In the genomic region with DNA sequence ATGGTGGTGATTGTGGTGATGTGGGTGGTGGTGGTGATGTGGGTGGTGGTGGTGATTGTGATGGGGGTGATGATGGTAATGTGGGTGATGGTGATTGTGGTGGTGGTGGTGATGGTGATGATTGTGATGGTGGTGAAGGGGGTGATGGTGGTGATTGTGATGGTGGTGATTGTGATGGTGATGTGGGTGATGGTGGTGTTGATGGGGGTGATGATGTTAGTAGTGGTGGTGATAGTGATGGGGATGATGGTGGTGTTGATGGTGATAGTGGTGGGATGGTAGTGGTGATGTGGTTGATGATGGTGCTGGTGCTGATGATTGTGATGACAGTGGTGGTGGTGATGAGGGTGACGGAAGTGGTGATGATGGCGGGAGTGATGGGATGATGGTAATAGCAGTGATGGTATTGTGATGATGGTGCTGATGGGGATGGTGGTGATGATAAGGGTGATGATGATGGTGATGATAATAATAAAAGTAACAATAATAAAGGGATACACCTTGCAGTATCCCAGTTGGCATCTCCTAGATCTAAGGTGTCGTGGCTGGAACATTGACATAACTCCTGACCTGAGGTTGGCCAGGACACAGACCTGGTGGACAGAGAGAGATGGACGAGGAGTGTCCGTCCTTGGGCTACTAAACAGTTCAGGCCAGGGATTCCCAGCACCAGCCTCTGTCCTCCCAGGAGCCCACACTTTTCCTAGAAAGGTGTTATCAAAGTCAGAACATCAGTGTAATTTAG, we compare ENCODE assay signal across 18 cellular contexts.
DNase-seq lines count a peak whose midpoint lies in the region; ATAC-seq, FAIRE-seq and TF ChIP-seq lines count a peak whose summit lies in the region.
"Had no signal": no experiment of that assay in that cellular context is flagged by ENCODE, and none has a peak within 500 bp of the region (broad histone marks: within the 10 kb centered on the region; RNA-seq: fewer than 3 reads in every experiment).

No MANE protein-coding gene starts in this region.

- no peak for DNase-seq in activated T-cell treated with anti-CD3 and anti-CD28 coated beads, Interleukin-2, amount 50 U/mL, for 72 hours
- no peak for DNase-seq in activated T-cell treated with anti-CD3 and anti-CD28 coated beads, Interleukin-2, amount 50 U/mL, for 48 hours
- DNase-seq in T-helper 17 cell (no peak), HepG2 (ENCODE audit: low spot score) (no peak), left ventricle myocardium inferior (no peak)
- no peak for DNase-seq in stimulated activated naive B cell treated with anti-CD40 and anti-IgM and Interleukin-4, amounts not matched to agents 10 μg/mL and 1 μg/mL and 100 μg/mL, for 72 hours
- DNase-seq in stimulated activated CD8-positive, alpha-beta memory T cell treated with anti-CD3 and anti-CD28 coated beads, Interleukin-4, amount 100 ng/mL, for 48 hours, result no peak
- DNase-seq: AML-193; CD4-positive, alpha-beta memory T cell; DND-41; GDM1; GOT3; NCI-H1930; NCI-H2171; NCI-H446 treated with DMSO at 0.1 percent for 48 hours; NCI-H748 treated with DMSO at 0.1 percent for 48 hours; PC-3 had no signal

- no peaks in the 10 kb centered on the region for H3K9me3 ChIP-seq in T-helper 17 cell (ENCODE audit: control insufficient read depth, low read length, poor library complexity, severe bottlenecking)
- H3K9me3 ChIP-seq in HepG2 (ENCODE audit: low read length), result no peaks in the 10 kb centered on the region
- no peaks in the 10 kb centered on the region for H3K9me3 ChIP-seq in left ventricle myocardium inferior (replicated peaks)

- H3K27ac ChIP-seq in HepG2 (ENCODE audit: extremely low read length, insufficient read depth, low read length) (no peak overlapping the region), left ventricle myocardium inferior (replicated peaks) (no peak overlapping the region)

- H3K36me3 Mint-ChIP-seq in activated T-cell treated with anti-CD3 and anti-CD28 coated beads, Interleukin-2, amount 50 U/mL, for 72 hours (ENCODE audit: insufficient read depth in 2 of 2), result peaks cover 11 to 19% of the 10 kb centered on the region in 2 donors
- H3K36me3 Mint-ChIP-seq in T-helper 17 cell (ENCODE audit: low read depth), result peaks cover 6% of the 10 kb centered on the region
- H3K36me3 Mint-ChIP-seq in stimulated activated naive B cell treated with anti-CD40 and anti-IgM and Interleukin-4, amounts not matched to agents 10 μg/mL and 1 μg/mL and 100 μg/mL, for 72 hours, result peaks cover 34 to 38% of the 10 kb centered on the region in 2 donors

- H3K27me3 Mint-ChIP-seq in activated T-cell treated with anti-CD3 and anti-CD28 coated beads, Interleukin-2, amount 50 U/mL, for 72 hours (ENCODE audit: low read depth), result no peaks in the 10 kb centered on the region
- H3K27me3 Mint-ChIP-seq in T-helper 17 cell, result no peaks in the 10 kb centered on the region
- no peaks in the 10 kb centered on the region for H3K27me3 Mint-ChIP-seq in stimulated activated naive B cell treated with anti-CD40 and anti-IgM and Interleukin-4, amounts not matched to agents 10 μg/mL and 1 μg/mL and 100 μg/mL, for 72 hours
- H3K27me3 Mint-ChIP-seq: CD4-positive, alpha-beta memory T cell had no signal

- H2AFZ ChIP-seq in HepG2 (ENCODE audit: low read length), result no peak overlapping the region

- H3K9ac ChIP-seq in HepG2 (ENCODE audit: insufficient read depth, low read depth, low read length), result no peak overlapping the region

- H3K79me2 ChIP-seq in HepG2 (ENCODE audit: insufficient read depth, low read length), result peaks cover 35% of the 10 kb centered on the region

- peaks cover 66% of the 10 kb centered on the region for H4K20me1 ChIP-seq in HepG2 (ENCODE audit: insufficient read depth, low read length)

- H3K4me1 ChIP-seq in HepG2 (ENCODE audit: insufficient read depth, low read length) (no peaks in the 10 kb centered on the region), left ventricle myocardium inferior (peaks cover 36% of the 10 kb centered on the region)

- H3K36me3 ChIP-seq in HepG2 (replicated peaks in 1 of 2; ENCODE audit: control insufficient read depth in 1 of 2, insufficient read depth in 2 of 2, low read length in 2 of 2) (peaks cover 76 to 97% of the 10 kb centered on the region in 2 experiments), left ventricle myocardium inferior (peaks cover 39% of the 10 kb centered on the region)

- CTCF ChIA-PET in HepG2 (lab: Yijun Ruan, JAX; ENCODE audit: low intra/inter-chr PET ratio, low total read pairs), result no interaction called here

- H3K9me3 Mint-ChIP-seq in activated T-cell treated with anti-CD3 and anti-CD28 coated beads, Interleukin-2, amount 50 U/mL, for 72 hours, result no peaks in the 10 kb centered on the region
- H3K9me3 Mint-ChIP-seq in stimulated activated naive B cell treated with anti-CD40 and anti-IgM and Interleukin-4, amounts not matched to agents 10 μg/mL and 1 μg/mL and 100 μg/mL, for 72 hours, result no peaks in the 10 kb centered on the region
- H3K9me3 Mint-ChIP-seq: CD4-positive, alpha-beta memory T cell had no signal

- TF ChIP-seq RAD21 in HepG2 (CRISPR knock-in tag; IDR thresholded peaks at IDR 0.05), result no peak

- H3K4me2 ChIP-seq in HepG2 (ENCODE audit: low read depth, low read length), result no peak overlapping the region

- intact Hi-C loops in HepG2 (cut with micrococcal nuclease; ENCODE audit: unreplicated experiment) (no loop called here), left ventricle myocardium inferior (cut with micrococcal nuclease) (no loop called here)

- H3K4me3 ChIP-seq in HepG2 (replicated peaks in 1 of 3; ENCODE audit: insufficient read depth in 1 of 3, low read depth in 2 of 3, low read length in 3 of 3), result no peak overlapping the region
- no peak overlapping the region for H3K4me3 ChIP-seq in left ventricle myocardium inferior

- no peak for TF ChIP-seq EP300 in HepG2 (IDR thresholded peaks at IDR 0.05; ENCODE audit: low read depth in 2 of 2, low read length in 2 of 2)
- TF ChIP-seq EP300 in HepG2 (CRISPR knock-in tag; IDR thresholded peaks at IDR 0.05; ENCODE audit: borderline replicate concordance), result no peak

- no TSS peak for BruUV-seq in HepG2 (replicated peaks; lab: Mats Ljungman, UMichigan)

- FAIRE-seq in HepG2 (lab: Jason Lieb, UNC), result peak; percentile 4

- in situ Hi-C loops in HepG2 (cut with HindIII; ENCODE audit: extremely low pct_ligation_motif_present, low pct_unique_long_range_greater_than_20kb), result no loop called here

- POLR2A ChIA-PET in HepG2 (lab: Yijun Ruan, JAX), result no interaction called here

- no peak overlapping the region for H3K4me3 Mint-ChIP-seq in activated T-cell treated with anti-CD3 and anti-CD28 coated beads, Interleukin-2, amount 50 U/mL, for 72 hours
- H3K4me3 Mint-ChIP-seq in T-helper 17 cell, result no peak overlapping the region
- no peak overlapping the region for H3K4me3 Mint-ChIP-seq in stimulated activated naive B cell treated with anti-CD40 and anti-IgM and Interleukin-4, amounts not matched to agents 10 μg/mL and 1 μg/mL and 100 μg/mL, for 72 hours

- no peak for TF ChIP-seq CTCF in HepG2 (CRISPR knock-in tag; IDR thresholded peaks at IDR 0.05)
- TF ChIP-seq CTCF in left ventricle myocardium inferior (IDR thresholded peaks at IDR 0.05; ENCODE audit: borderline replicate concordance), result no peak

- no peaks in the 10 kb centered on the region for H3K27me3 ChIP-seq in HepG2 (ENCODE audit: control insufficient read depth in 1 of 2, insufficient read depth in 2 of 2, low read length in 2 of 2)
- no peaks in the 10 kb centered on the region for H3K27me3 ChIP-seq in left ventricle myocardium inferior (ENCODE audit: low read depth)

- peak; percentile 16 to 33 for ATAC-seq in activated T-cell treated with anti-CD3 and anti-CD28 coated beads, Interleukin-2, amount 50 U/mL, for 72 hours (replicated peaks in 1 of 2)
- ATAC-seq in T-helper 17 cell (peak; percentile 55), HepG2 (no peak), GM19035 (IDR thresholded peaks at IDR 0.05; ENCODE audit: unreplicated experiment) (no peak)
- ATAC-seq in stimulated activated naive B cell treated with anti-CD40 and anti-IgM and Interleukin-4, amounts not matched to agents 10 μg/mL and 1 μg/mL and 100 μg/mL, for 72 hours (replicated peaks), result no peak
- ATAC-seq: PC-3 had no signal

- H3K4me1 Mint-ChIP-seq in activated T-cell treated with anti-CD3 and anti-CD28 coated beads, Interleukin-2, amount 50 U/mL, for 72 hours (ENCODE audit: low read depth), result peaks cover 5% of the 10 kb centered on the region
- H3K4me1 Mint-ChIP-seq in T-helper 17 cell, result peaks cover 12% of the 10 kb centered on the region
- H3K4me1 Mint-ChIP-seq in stimulated activated naive B cell treated with anti-CD40 and anti-IgM and Interleukin-4, amounts not matched to agents 10 μg/mL and 1 μg/mL and 100 μg/mL, for 72 hours, result peaks cover 21 to 36% of the 10 kb centered on the region in 2 donors

- TF ChIP-seq POLR2A in HepG2 (IDR thresholded peaks at IDR 0.05; ENCODE audit: insufficient read depth in 1 of 2, low read depth in 2 of 2, low read length in 2 of 2), result no peak

- 99% methylated on average over 5 of the region's 5 CpGs for WGBS in HepG2 (ENCODE audit: low lambda C conversion rate)

- no peak overlapping the region for H3K27ac Mint-ChIP-seq in activated T-cell treated with anti-CD3 and anti-CD28 coated beads, Interleukin-2, amount 50 U/mL, for 72 hours
- H3K27ac Mint-ChIP-seq in T-helper 17 cell, result no peak overlapping the region
- peak overlapping the region; percentile 4 for H3K27ac Mint-ChIP-seq in stimulated activated naive B cell treated with anti-CD40 and anti-IgM and Interleukin-4, amounts not matched to agents 10 μg/mL and 1 μg/mL and 100 μg/mL, for 72 hours

TF ChIP-seq in HepG2, 621 proteins besides CTCF, POLR2A, EP300 and RAD21 (continues in another document):
- TF ChIP-seq, protein P1, sequence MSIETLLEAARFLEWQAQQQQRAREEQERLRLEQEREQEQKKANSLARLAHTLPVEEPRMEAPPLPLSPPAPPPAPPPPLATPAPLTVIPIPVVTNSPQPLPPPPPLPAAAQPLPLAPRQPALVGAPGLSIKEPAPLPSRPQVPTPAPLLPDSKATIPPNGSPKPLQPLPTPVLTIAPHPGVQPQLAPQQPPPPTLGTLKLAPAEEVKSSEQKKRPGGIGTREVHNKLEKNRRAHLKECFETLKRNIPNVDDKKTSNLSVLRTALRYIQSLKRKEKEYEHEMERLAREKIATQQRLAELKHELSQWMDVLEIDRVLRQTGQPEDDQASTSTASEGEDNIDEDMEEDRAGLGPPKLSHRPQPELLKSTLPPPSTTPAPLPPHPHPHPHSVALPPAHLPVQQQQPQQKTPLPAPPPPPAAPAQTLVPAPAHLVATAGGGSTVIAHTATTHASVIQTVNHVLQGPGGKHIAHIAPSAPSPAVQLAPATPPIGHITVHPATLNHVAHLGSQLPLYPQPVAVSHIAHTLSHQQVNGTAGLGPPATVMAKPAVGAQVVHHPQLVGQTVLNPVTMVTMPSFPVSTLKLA (IDR thresholded peaks at IDR 0.05), result 0 out of 2 replicates have a peak, but pooled peaks have one; percentile 6
- peak; percentile 15; the same call in 1 of the 2 replicates for TF ChIP-seq ATF7 (IDR thresholded peaks at IDR 0.05)
- no peak for TF ChIP-seq ATF7 (CRISPR knock-in tag; IDR thresholded peaks at IDR 0.05)
- TF ChIP-seq HOXA3 (CRISPR knock-in tag; IDR thresholded peaks at IDR 0.05), result no peak
- TF ChIP-seq CREB1 (IDR thresholded peaks at IDR 0.05), result peak; percentile 89
- no peak for TF ChIP-seq CREB1 (CRISPR knock-in tag; IDR thresholded peaks at IDR 0.05)
- peak; percentile 89; the same call in 1 of the 2 replicates for TF ChIP-seq SOX6 (IDR thresholded peaks at IDR 0.05)
- no peak for TF ChIP-seq SOX6 (CRISPR knock-in tag; IDR thresholded peaks at IDR 0.05)

Comparison
In these comparisons a context has a peak if more than half of its experiments do, and no peak if none do; other contexts are left out.
1. ATAC-seq: peak in activated T-cell treated with anti-CD3 and anti-CD28 coated beads, Interleukin-2, amount 50 U/mL, for 72 hours (2 of 2) and T-helper 17 cell (single experiment); none in HepG2 (single experiment), stimulated activated naive B cell treated with anti-CD40 and anti-IgM and Interleukin-4, amounts not matched to agents 10 μg/mL and 1 μg/mL and 100 μg/mL, for 72 hours (0 of 2) and GM19035 (single experiment).